Comparison of ENCODE assay signal across 8 cellular contexts in genomic region chr14:21103165-21103709, GRCh38. TPM values are rescaled to one million over a fixed set of nuclear protein-coding genes. Genes with fewer than 3 reads are reported as not detected.
DNase-seq lines count a peak whose midpoint lies in the region; ATAC-seq, FAIRE-seq and TF ChIP-seq lines count a peak whose summit lies in the region.

No MANE protein-coding gene starts in this region.

- POLR2A ChIA-PET in activated naive CD8-positive, alpha-beta T cell treated with anti-CD3 and anti-CD28 coated beads, Interleukin-2, amount 10 ng/mL, durations not matched to agents 7 days and 5 days (lab: Charles Lee): interaction anchor here (1.0 to 3.0 kb wide), 6 partner anchors 11 to 36 kb away, joined by 3 to 18 read pairs (median 10); partner anchors contain the start of gene ARHGEF40

- H3K36me3 ChIP-seq in left ventricle myocardium inferior (no peaks in the 10 kb centered on the region), liver (ENCODE audit: control insufficient read depth in 4 of 4, insufficient read depth in 3 of 4, low read depth in 1 of 4, low read length in 3 of 4) (no peaks in the 10 kb centered on the region), vagina (no peaks in the 10 kb centered on the region)

- no peak for TF ChIP-seq RAD21 in liver (IDR thresholded peaks at IDR 0.05)

- H3K4me3 ChIP-seq in left ventricle myocardium inferior (peak overlapping the region; percentile 88), liver (ENCODE audit: low read depth in 1 of 3, low read length in 3 of 3) (peak overlapping the region; percentile 36 to 59 (median 42)), vagina (peak overlapping the region; percentile 67 to 72)

- H3K27me3 ChIP-seq in left ventricle myocardium inferior (ENCODE audit: low read depth): no peaks in the 10 kb centered on the region
- no peaks in the 10 kb centered on the region for H3K27me3 ChIP-seq in liver (ENCODE audit: control insufficient read depth in 4 of 4, insufficient read depth in 4 of 4, low read length in 3 of 4)
- H3K27me3 ChIP-seq in vagina: no peaks in the 10 kb centered on the region

- peak overlapping the region; percentile 99 for H3K27ac ChIP-seq in left ventricle myocardium inferior (replicated peaks)
- peak overlapping the region; percentile 94 to 97 for H3K27ac ChIP-seq in liver (ENCODE audit: low read depth in 1 of 2, low read length in 2 of 2)
- peak overlapping the region; percentile 99 for H3K27ac ChIP-seq in vagina

- H3K27ac Mint-ChIP-seq in activated naive CD8-positive, alpha-beta T cell treated with anti-CD3 and anti-CD28 coated beads, Interleukin-2, amount 10 ng/mL, durations not matched to agents 7 days and 5 days: peak overlapping the region; percentile 84

- ATAC-seq in Right ventricle myocardium superior (ENCODE audit: poor library complexity): no peak
- peak; percentile 0 for ATAC-seq in activated naive CD8-positive, alpha-beta T cell treated with anti-CD3 and anti-CD28 coated beads, Interleukin-2, amount 10 ng/mL, durations not matched to agents 7 days and 5 days (ENCODE audit: low read depth)
- no peak for ATAC-seq in GM21723 (IDR thresholded peaks at IDR 0.05; ENCODE audit: unreplicated experiment)

- H3K4me1 ChIP-seq in left ventricle myocardium inferior: peaks cover 59% of the 10 kb centered on the region
- H3K4me1 ChIP-seq in liver (ENCODE audit: control insufficient read depth in 4 of 4, insufficient read depth in 4 of 4, low read length in 3 of 4): peaks cover 9 to 56% (median 46%) of the 10 kb centered on the region in 4 donors
- H3K4me1 ChIP-seq in vagina: peaks cover 58% of the 10 kb centered on the region

- no peak for FAIRE-seq in frontal cortex (lab: Jason Lieb, UNC)

- no peaks in the 10 kb centered on the region for H3K36me3 Mint-ChIP-seq in activated naive CD8-positive, alpha-beta T cell treated with anti-CD3 and anti-CD28 coated beads, Interleukin-2, amount 10 ng/mL, durations not matched to agents 7 days and 5 days

- TF ChIP-seq POLR2A in vagina (IDR thresholded peaks at IDR 0.05): no peak

- no peaks in the 10 kb centered on the region for H3K9me3 ChIP-seq in left ventricle myocardium inferior (replicated peaks)
- H3K9me3 ChIP-seq in liver (ENCODE audit: control insufficient read depth in 4 of 4, low read length in 3 of 4): no peaks in the 10 kb centered on the region
- H3K9me3 ChIP-seq in vagina: no peaks in the 10 kb centered on the region

- intact Hi-C loops in left ventricle myocardium inferior (cut with micrococcal nuclease) (loop anchor here (5.0 kb wide), 1 partner anchor 36 kb away; no protein-coding TSS in a partner anchor), Right ventricle myocardium superior (cut with DNase I) (loop anchor here (5.0 kb wide), 1 partner anchor 86 kb away; no protein-coding TSS in a partner anchor), vagina (cut with DNase I) (loop anchor here (5.0 kb wide), 1 partner anchor 76 kb away; the partner anchor contains the start of gene NDRG2)

- TF ChIP-seq CTCF in left ventricle myocardium inferior (IDR thresholded peaks at IDR 0.05; ENCODE audit: borderline replicate concordance) (no peak), liver (IDR thresholded peaks at IDR 0.05; ENCODE audit: low read depth, low read length, missing input control) (no peak), vagina (IDR thresholded peaks at IDR 0.05) (no peak)

- H3K9ac ChIP-seq in liver (ENCODE audit: low read depth in 1 of 2, low read length in 2 of 2): peak overlapping the region in 1 of 2 donors; percentile 57

- H3K27me3 Mint-ChIP-seq in activated naive CD8-positive, alpha-beta T cell treated with anti-CD3 and anti-CD28 coated beads, Interleukin-2, amount 10 ng/mL, durations not matched to agents 7 days and 5 days: peaks cover 15% of the 10 kb centered on the region

- H3K4me1 Mint-ChIP-seq in activated naive CD8-positive, alpha-beta T cell treated with anti-CD3 and anti-CD28 coated beads, Interleukin-2, amount 10 ng/mL, durations not matched to agents 7 days and 5 days: peaks cover 40% of the 10 kb centered on the region

- DNase-seq in left ventricle myocardium inferior (no peak), Right ventricle myocardium superior (no peak), vagina (ENCODE audit: extremely low spot score in 2 of 2) (no peak), GOT3 (lab: John Stamatoyannopoulos, UW) (no peak), frontal cortex (ENCODE audit: low spot score in 2 of 2) (no peak)
- DNase-seq in activated naive CD8-positive, alpha-beta T cell treated with anti-CD3 and anti-CD28 coated beads, Interleukin-2, amount 10 ng/mL, durations not matched to agents 7 days and 5 days: no peak

- no peaks in the 10 kb centered on the region for H3K9me3 Mint-ChIP-seq in activated naive CD8-positive, alpha-beta T cell treated with anti-CD3 and anti-CD28 coated beads, Interleukin-2, amount 10 ng/mL, durations not matched to agents 7 days and 5 days

- WGBS in liver: 3% methylated on average over 15 of the region's 15 CpGs

- H3K4me3 Mint-ChIP-seq in activated naive CD8-positive, alpha-beta T cell treated with anti-CD3 and anti-CD28 coated beads, Interleukin-2, amount 10 ng/mL, durations not matched to agents 7 days and 5 days: peak overlapping the region; percentile 94

TF ChIP-seq in liver, 16 proteins besides CTCF, POLR2A, EP300 and RAD21:
- TF ChIP-seq HNF4A (conservative IDR thresholded peaks at IDR 0.05) (no peak), EGR1 (IDR thresholded peaks at IDR 0.05; ENCODE audit: low read depth in 2 of 2) (peak in 1 of 2 donors; percentile 37)
TF ChIP-seq in liver: peak in this region for 1.

RNA-seq across cellular contexts. Expression of gene TMEM253, which starts 2.4 kb away (rescaled TPM):
- total RNA-seq in left ventricle myocardium inferior (0.19 TPM), Right ventricle myocardium superior (0.43 TPM), liver (under 1 TPM; 0.19 to 0.25 TPM), vagina (not detected), frontal cortex (not detected)
- not detected for total RNA-seq in activated naive CD8-positive, alpha-beta T cell treated with anti-CD3 and anti-CD28 coated beads, Interleukin-2, amount 10 ng/mL, durations not matched to agents 7 days and 5 days
- under 1 TPM in 1 of 2 donors, not detected in 1; 0.14 TPM for polyA plus RNA-seq in liver

RNA-seq across cellular contexts. Expression of gene ZNF219, which starts 4.8 kb away (rescaled TPM):
- total RNA-seq in left ventricle myocardium inferior: 44.9 TPM
- 50.0 TPM for total RNA-seq in Right ventricle myocardium superior
- total RNA-seq in activated naive CD8-positive, alpha-beta T cell treated with anti-CD3 and anti-CD28 coated beads, Interleukin-2, amount 10 ng/mL, durations not matched to agents 7 days and 5 days: 1 to 10 TPM; 4.3 to 6.0 TPM
- total RNA-seq in liver: 1 to 10 TPM; 4.7 to 6.2 TPM
- polyA plus RNA-seq in liver: 10 to 100 TPM in 1 of 2 donors, 1 to 10 TPM in 1; 1.3 to 10.5 TPM
- total RNA-seq in vagina: 69.2 TPM
- total RNA-seq in frontal cortex: 6.9 TPM

RNA-seq across cellular contexts. Expression of gene ARHGEF40, which starts 33.1 kb away (rescaled TPM):
- total RNA-seq in left ventricle myocardium inferior (21.3 TPM), Right ventricle myocardium superior (21.2 TPM), liver (10 to 100 TPM; 19.8 to 42.5 TPM), vagina (36.3 TPM), frontal cortex (11.4 TPM)
- total RNA-seq in activated naive CD8-positive, alpha-beta T cell treated with anti-CD3 and anti-CD28 coated beads, Interleukin-2, amount 10 ng/mL, durations not matched to agents 7 days and 5 days: under 1 TPM; 0.20 to 0.28 TPM
- polyA plus RNA-seq in liver: 10 to 100 TPM in 1 of 2 donors, 1 to 10 TPM in 1; 9.3 to 14.0 TPM

RNA-seq across cellular contexts. Expression of gene RNASE8, which starts 45.6 kb away (rescaled TPM):
- total RNA-seq in left ventricle myocardium inferior (not detected), Right ventricle myocardium superior (not detected), liver (not detected), vagina (not detected), frontal cortex (not detected)
- total RNA-seq in activated naive CD8-positive, alpha-beta T cell treated with anti-CD3 and anti-CD28 coated beads, Interleukin-2, amount 10 ng/mL, durations not matched to agents 7 days and 5 days: not detected
- not detected for polyA plus RNA-seq in liver

RNA-seq across cellular contexts. Expression of gene OR5AU1, which starts 52.6 kb away (rescaled TPM):
- total RNA-seq in left ventricle myocardium inferior (not detected), Right ventricle myocardium superior (not detected), liver (not detected), vagina (not detected), frontal cortex (not detected)
- not detected for total RNA-seq in activated naive CD8-positive, alpha-beta T cell treated with anti-CD3 and anti-CD28 coated beads, Interleukin-2, amount 10 ng/mL, durations not matched to agents 7 days and 5 days
- not detected for polyA plus RNA-seq in liver
